Comparison of ENCODE assay signal across 1 cellular context in genomic region chr22:38036392-38037062, GRCh38.
TF ChIP-seq lines count a peak whose summit lies in the region.

No MANE protein-coding gene starts in this region.

TF ChIP-seq in H1, 55 proteins besides CTCF, POLR2A, EP300 and RAD21:
- no peak for TF ChIP-seq GABPA (IDR thresholded peaks at IDR 0.05; ENCODE audit: borderline replicate concordance, insufficient read depth, low read length)
- no peak for TF ChIP-seq EZH2 (IDR thresholded peaks at IDR 0.05; ENCODE audit: low read depth, low read length, severe bottlenecking)
- no peak for TF ChIP-seq SP2 (IDR thresholded peaks at IDR 0.05; ENCODE audit: low read length)
- no peak for TF ChIP-seq SIX5 (IDR thresholded peaks at IDR 0.05; ENCODE audit: low read depth, low read length)
- TF ChIP-seq KDM4A (IDR thresholded peaks at IDR 0.05; ENCODE audit: low read depth, low read length, severe bottlenecking), result no peak
- TF ChIP-seq MAFK (IDR thresholded peaks at IDR 0.05; ENCODE audit: low read depth, low read length), result no peak
- no peak for TF ChIP-seq JUN (IDR thresholded peaks at IDR 0.05; ENCODE audit: low read depth, low read length)
- no peak for TF ChIP-seq BACH1 (IDR thresholded peaks at IDR 0.05; ENCODE audit: low read length)
- TF ChIP-seq ASH2L (IDR thresholded peaks at IDR 0.05; ENCODE audit: low read length), result no peak
- TF ChIP-seq CHD1 (IDR thresholded peaks at IDR 0.05; ENCODE audit: low read depth, low read length), result no peak
- no peak for TF ChIP-seq NRF1 (IDR thresholded peaks at IDR 0.05; ENCODE audit: low read depth, low read length)
